1 cellular context compared by ENCODE assay signal in the genomic region with DNA sequence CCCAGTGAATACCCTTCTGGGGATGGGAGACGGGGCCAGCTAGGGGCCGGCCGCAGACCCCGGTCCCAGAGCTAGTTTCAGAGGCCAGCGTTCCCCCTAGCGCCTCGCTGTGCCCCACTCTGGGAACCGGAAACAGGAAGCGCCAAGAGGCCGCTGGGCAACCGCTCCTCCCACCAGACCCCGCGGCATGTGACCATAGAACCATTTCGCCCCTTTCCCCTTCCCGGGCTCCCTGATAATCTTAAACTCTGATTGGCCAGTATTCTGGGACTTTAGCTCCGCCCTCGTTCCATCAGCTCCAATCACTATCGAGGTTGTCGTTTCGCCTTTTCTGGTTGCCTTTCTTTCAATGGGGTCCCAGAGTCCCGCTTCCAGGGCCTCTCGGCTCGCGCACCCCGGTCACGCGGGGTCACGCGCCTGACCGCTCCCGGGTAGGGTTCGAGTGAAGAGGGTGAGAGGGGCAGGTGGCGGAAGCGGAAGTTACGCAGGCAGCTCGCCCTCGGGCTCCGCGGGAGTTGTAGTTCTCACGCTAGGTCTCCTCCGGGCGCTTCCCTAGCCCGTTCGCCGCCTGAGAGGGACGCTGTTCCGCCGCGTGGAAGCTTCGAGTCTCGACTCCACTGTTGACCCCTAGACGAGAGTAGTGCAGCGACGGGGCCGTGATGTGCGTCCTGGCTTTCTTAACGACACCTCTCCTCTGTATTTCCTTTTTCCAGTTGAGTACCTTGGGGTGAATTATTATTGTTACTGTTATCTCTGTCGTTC.
TF ChIP-seq lines count a peak whose summit lies in the region.

A gene (minus strand): TSS at position 121 of the 762 bp plus-strand sequence. CDS start 3,241 bp downstream, outside the sequence.

TF ChIP-seq in HepG2, 621 proteins besides CTCF, POLR2A, EP300 and RAD21 (continued from another document and continues in another):
- TF ChIP-seq, protein P1, sequence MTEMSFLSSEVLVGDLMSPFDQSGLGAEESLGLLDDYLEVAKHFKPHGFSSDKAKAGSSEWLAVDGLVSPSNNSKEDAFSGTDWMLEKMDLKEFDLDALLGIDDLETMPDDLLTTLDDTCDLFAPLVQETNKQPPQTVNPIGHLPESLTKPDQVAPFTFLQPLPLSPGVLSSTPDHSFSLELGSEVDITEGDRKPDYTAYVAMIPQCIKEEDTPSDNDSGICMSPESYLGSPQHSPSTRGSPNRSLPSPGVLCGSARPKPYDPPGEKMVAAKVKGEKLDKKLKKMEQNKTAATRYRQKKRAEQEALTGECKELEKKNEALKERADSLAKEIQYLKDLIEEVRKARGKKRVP (CRISPR knock-in tag; IDR thresholded peaks at IDR 0.05) = no peak
- TF ChIP-seq MAFG (CRISPR knock-in tag; IDR thresholded peaks at IDR 0.05) (no peak), CHD2 (IDR thresholded peaks at IDR 0.05; ENCODE audit: low read depth, low read length) (no peak; the same call in 1 of the 2 replicates), ZNF331 (CRISPR knock-in tag; IDR thresholded peaks at IDR 0.05) (peak; percentile 77), KLF13 (CRISPR knock-in tag; IDR thresholded peaks at IDR 0.05) (no peak), ZC3H4 (CRISPR knock-in tag; IDR thresholded peaks at IDR 0.05; ENCODE audit: borderline replicate concordance) (no peak), ZNF547 (CRISPR knock-in tag; IDR thresholded peaks at IDR 0.05) (no peak; the same call in none of the 2 replicates), ZBTB7A (CRISPR knock-in tag; IDR thresholded peaks at IDR 0.05) (no peak), KLF9 (CRISPR knock-in tag; IDR thresholded peaks at IDR 0.05; ENCODE audit: low read depth) (peak; percentile 46; the same call in 1 of the 2 replicates), CHD4 (IDR thresholded peaks at IDR 0.05; ENCODE audit: borderline replicate concordance, low read length) (no peak), HNRNPH1 (optimal IDR thresholded peaks at IDR 0.05; ENCODE audit: low read depth, low read length) (no peak), PTBP1 (IDR thresholded peaks at IDR 0.05; ENCODE audit: low read depth, low read length, poor library complexity, severe bottlenecking) (peak; percentile 22)
- TF ChIP-seq, protein P2, sequence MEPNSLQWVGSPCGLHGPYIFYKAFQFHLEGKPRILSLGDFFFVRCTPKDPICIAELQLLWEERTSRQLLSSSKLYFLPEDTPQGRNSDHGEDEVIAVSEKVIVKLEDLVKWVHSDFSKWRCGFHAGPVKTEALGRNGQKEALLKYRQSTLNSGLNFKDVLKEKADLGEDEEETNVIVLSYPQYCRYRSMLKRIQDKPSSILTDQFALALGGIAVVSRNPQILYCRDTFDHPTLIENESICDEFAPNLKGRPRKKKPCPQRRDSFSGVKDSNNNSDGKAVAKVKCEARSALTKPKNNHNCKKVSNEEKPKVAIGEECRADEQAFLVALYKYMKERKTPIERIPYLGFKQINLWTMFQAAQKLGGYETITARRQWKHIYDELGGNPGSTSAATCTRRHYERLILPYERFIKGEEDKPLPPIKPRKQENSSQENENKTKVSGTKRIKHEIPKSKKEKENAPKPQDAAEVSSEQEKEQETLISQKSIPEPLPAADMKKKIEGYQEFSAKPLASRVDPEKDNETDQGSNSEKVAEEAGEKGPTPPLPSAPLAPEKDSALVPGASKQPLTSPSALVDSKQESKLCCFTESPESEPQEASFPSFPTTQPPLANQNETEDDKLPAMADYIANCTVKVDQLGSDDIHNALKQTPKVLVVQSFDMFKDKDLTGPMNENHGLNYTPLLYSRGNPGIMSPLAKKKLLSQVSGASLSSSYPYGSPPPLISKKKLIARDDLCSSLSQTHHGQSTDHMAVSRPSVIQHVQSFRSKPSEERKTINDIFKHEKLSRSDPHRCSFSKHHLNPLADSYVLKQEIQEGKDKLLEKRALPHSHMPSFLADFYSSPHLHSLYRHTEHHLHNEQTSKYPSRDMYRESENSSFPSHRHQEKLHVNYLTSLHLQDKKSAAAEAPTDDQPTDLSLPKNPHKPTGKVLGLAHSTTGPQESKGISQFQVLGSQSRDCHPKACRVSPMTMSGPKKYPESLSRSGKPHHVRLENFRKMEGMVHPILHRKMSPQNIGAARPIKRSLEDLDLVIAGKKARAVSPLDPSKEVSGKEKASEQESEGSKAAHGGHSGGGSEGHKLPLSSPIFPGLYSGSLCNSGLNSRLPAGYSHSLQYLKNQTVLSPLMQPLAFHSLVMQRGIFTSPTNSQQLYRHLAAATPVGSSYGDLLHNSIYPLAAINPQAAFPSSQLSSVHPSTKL (CRISPR knock-in tag; IDR thresholded peaks at IDR 0.05) = peak; percentile 23; the same call in 1 of the 2 replicates
- TF ChIP-seq, protein P3, sequence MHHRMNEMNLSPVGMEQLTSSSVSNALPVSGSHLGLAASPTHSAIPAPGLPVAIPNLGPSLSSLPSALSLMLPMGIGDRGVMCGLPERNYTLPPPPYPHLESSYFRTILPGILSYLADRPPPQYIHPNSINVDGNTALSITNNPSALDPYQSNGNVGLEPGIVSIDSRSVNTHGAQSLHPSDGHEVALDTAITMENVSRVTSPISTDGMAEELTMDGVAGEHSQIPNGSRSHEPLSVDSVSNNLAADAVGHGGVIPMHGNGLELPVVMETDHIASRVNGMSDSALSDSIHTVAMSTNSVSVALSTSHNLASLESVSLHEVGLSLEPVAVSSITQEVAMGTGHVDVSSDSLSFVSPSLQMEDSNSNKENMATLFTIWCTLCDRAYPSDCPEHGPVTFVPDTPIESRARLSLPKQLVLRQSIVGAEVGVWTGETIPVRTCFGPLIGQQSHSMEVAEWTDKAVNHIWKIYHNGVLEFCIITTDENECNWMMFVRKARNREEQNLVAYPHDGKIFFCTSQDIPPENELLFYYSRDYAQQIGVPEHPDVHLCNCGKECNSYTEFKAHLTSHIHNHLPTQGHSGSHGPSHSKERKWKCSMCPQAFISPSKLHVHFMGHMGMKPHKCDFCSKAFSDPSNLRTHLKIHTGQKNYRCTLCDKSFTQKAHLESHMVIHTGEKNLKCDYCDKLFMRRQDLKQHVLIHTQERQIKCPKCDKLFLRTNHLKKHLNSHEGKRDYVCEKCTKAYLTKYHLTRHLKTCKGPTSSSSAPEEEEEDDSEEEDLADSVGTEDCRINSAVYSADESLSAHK (CRISPR knock-in tag; IDR thresholded peaks at IDR 0.05; ENCODE audit: borderline replicate concordance) = no peak
- TF ChIP-seq, protein P4, sequence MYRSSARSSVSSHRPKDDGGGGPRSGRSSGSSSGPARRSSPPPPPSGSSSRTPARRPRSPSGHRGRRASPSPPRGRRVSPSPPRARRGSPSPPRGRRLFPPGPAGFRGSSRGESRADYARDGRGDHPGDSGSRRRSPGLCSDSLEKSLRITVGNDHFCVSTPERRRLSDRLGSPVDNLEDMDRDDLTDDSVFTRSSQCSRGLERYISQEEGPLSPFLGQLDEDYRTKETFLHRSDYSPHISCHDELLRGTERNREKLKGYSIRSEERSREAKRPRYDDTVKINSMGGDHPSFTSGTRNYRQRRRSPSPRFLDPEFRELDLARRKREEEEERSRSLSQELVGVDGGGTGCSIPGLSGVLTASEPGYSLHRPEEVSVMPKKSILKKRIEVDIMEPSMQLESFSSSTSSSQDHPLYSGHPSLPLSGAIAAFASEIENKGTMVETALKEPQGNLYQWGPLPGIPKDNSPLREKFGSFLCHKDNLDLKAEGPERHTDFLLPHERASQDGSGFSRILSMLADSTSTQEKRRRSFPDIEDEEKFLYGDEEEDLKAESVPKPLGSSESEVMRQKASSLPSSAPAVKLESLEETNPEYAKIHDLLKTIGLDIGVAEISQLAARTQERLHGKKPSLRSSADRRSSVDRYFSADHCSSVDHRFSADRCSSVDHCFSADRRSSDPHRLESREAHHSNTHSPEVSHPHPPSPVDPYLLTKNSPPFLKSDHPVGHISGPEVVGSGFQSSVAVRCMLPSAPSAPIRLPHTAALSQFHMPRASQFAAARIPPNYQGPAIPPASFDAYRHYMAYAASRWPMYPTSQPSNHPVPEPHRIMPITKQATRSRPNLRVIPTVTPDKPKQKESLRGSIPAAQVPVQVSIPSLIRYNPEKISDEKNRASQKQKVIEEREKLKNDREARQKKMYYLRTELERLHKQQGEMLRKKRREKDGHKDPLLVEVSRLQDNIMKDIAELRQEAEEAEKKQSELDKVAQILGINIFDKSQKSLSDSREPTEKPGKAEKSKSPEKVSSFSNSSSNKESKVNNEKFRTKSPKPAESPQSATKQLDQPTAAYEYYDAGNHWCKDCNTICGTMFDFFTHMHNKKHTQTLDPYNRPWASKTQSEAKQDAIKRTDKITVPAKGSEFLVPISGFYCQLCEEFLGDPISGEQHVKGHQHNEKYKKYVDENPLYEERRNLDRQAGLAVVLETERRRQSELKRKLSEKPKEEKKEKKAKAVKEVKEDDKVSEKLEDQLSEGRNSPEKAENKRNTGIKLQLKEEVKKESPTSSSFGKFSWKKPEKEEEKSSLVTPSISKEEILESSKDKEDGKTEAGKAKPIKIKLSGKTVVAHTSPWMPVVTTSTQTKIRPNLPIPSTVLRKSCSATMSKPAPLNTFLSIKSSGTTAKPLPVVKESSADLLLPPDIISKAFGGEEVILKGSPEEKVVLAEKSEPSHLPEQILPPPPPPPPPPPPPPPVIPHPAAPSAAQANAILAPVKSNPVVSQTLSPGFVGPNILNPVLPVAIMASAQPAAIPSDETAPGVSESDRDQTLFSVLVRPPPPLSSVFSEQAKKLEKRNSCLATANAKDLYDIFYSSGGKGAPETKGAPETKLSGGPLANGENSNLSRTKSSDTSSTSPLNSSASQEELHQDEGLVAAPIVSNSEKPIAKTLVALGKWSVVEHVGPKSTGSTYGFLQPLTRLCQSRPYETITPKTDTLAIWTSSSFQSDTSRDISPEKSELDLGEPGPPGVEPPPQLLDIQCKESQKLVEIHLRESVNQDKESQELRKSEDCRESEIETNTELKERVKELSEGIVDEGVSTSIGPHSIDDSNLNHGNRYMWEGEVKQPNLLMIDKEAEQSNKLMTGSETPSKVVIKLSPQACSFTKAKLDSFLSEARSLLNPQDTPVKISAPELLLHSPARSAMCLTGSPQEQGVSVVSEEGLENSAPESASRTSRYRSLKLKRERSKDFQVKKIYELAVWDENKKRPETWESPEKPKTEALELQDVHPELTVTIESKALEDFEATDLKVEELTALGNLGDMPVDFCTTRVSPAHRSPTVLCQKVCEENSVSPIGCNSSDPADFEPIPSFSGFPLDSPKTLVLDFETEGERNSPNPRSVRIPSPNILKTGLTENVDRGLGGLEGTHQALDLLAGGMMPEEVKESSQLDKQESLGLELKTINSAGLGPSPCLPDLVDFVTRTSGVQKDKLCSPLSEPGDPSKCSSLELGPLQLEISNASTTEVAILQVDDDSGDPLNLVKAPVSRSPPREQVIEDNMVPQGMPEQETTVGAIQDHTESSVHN (CRISPR knock-in tag; IDR thresholded peaks at IDR 0.05) = 0 out of 2 replicates have a peak, but pooled peaks have one; percentile 46
- TF ChIP-seq, protein P5, sequence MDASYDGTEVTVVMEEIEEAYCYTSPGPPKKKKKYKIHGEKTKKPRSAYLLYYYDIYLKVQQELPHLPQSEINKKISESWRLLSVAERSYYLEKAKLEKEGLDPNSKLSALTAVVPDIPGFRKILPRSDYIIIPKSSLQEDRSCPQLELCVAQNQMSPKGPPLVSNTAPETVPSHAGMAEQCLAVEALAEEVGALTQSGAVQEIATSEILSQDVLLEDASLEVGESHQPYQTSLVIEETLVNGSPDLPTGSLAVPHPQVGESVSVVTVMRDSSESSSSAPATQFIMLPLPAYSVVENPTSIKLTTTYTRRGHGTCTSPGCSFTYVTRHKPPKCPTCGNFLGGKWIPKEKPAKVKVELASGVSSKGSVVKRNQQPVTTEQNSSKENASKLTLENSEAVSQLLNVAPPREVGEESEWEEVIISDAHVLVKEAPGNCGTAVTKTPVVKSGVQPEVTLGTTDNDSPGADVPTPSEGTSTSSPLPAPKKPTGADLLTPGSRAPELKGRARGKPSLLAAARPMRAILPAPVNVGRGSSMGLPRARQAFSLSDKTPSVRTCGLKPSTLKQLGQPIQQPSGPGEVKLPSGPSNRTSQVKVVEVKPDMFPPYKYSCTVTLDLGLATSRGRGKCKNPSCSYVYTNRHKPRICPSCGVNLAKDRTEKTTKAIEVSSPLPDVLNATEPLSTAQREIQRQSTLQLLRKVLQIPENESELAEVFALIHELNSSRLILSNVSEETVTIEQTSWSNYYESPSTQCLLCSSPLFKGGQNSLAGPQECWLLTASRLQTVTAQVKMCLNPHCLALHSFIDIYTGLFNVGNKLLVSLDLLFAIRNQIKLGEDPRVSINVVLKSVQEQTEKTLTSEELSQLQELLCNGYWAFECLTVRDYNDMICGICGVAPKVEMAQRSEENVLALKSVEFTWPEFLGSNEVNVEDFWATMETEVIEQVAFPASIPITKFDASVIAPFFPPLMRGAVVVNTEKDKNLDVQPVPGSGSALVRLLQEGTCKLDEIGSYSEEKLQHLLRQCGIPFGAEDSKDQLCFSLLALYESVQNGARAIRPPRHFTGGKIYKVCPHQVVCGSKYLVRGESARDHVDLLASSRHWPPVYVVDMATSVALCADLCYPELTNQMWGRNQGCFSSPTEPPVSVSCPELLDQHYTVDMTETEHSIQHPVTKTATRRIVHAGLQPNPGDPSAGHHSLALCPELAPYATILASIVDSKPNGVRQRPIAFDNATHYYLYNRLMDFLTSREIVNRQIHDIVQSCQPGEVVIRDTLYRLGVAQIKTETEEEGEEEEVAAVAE (CRISPR knock-in tag; IDR thresholded peaks at IDR 0.05; ENCODE audit: borderline replicate concordance) = peak; percentile 95; the same call in 1 of the 2 replicates
- TF ChIP-seq, protein P6, sequence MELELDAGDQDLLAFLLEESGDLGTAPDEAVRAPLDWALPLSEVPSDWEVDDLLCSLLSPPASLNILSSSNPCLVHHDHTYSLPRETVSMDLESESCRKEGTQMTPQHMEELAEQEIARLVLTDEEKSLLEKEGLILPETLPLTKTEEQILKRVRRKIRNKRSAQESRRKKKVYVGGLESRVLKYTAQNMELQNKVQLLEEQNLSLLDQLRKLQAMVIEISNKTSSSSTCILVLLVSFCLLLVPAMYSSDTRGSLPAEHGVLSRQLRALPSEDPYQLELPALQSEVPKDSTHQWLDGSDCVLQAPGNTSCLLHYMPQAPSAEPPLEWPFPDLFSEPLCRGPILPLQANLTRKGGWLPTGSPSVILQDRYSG (CRISPR knock-in tag; IDR thresholded peaks at IDR 0.05) = peak; percentile 92
- TF ChIP-seq, protein P7, sequence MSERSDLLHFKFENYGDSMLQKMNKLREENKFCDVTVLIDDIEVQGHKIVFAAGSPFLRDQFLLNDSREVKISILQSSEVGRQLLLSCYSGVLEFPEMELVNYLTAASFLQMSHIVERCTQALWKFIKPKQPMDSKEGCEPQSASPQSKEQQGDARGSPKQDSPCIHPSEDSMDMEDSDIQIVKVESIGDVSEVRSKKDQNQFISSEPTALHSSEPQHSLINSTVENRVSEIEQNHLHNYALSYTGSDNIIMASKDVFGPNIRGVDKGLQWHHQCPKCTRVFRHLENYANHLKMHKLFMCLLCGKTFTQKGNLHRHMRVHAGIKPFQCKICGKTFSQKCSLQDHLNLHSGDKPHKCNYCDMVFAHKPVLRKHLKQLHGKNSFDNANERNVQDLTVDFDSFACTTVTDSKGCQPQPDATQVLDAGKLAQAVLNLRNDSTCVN (CRISPR knock-in tag; IDR thresholded peaks at IDR 0.05; ENCODE audit: borderline replicate concordance) = no peak; the same call in 1 of the 2 replicates
